Comparison of ENCODE assay signal across 17 cellular contexts in genomic region chr10:79224992-79225391, GRCh38.
DNase-seq lines count a peak whose midpoint lies in the region; FAIRE-seq and TF ChIP-seq lines count a peak whose summit lies in the region.
"Had no signal": no experiment of that assay in that cellular context is flagged by ENCODE, and none has a peak within 500 bp of the region (broad histone marks: within the 10 kb centered on the region; RNA-seq: fewer than 3 reads in every experiment).

No MANE protein-coding gene starts in this region.

- H2AK5ac ChIP-seq in H1 (ENCODE audit: low read depth, low read length), result no peak overlapping the region; the same call in 1 of the 2 replicates

- H3K23ac ChIP-seq in H1 (ENCODE audit: insufficient read length), result no peak overlapping the region

- TF ChIP-seq EP300 in H1 (IDR thresholded peaks at IDR 0.05; ENCODE audit: borderline replicate concordance in 1 of 2, low read depth in 2 of 2, low read length in 2 of 2), result no peak

- DNase-seq in RWPE1 (ENCODE audit: low spot score), result no peak
- no peak for DNase-seq in H1 (ENCODE audit: low read depth in 1 of 2, low spot score in 2 of 2)
- DNase-seq in hypothalamus (lab: John Stamatoyannopoulos, UW), result no peak
- DNase-seq in 8988T, result no peak
- DNase-seq in dorsolateral prefrontal cortex, result no peak
- DNase-seq: ACHN; Calu3; CD4-positive, CD25-positive, alpha-beta regulatory T cell; DMS79; GM23248; NCI-H1417; NCI-H2029; NCI-H2171 treated with DMSO at 0.1 percent for 48 hours had no signal

- H3K4ac ChIP-seq in H1 (replicated peaks; ENCODE audit: insufficient read length, low read depth, low read length), result peak overlapping the region; percentile 75

- peaks cover 68% of the 10 kb centered on the region for H3K4me1 Mint-ChIP-seq in nephron

- no peak overlapping the region for H2AFZ ChIP-seq in H1 (ENCODE audit: low read length)
- H2AFZ ChIP-seq: GM23248 had no signal

- no peak overlapping the region for H4K8ac ChIP-seq in H1 (ENCODE audit: extremely low read depth, insufficient read depth, low read length)

- H3K9me3 ChIP-seq in H1 (ENCODE audit: insufficient read depth in 2 of 2, low read depth in 1 of 2, low read length in 1 of 2) (no peaks in the 10 kb centered on the region), stomach smooth muscle (ENCODE audit: control insufficient read depth in 2 of 2, low read length in 2 of 2) (no peaks in the 10 kb centered on the region)

- H3K4me3 Mint-ChIP-seq in nephron, result no peak overlapping the region
- H3K4me3 Mint-ChIP-seq: CD4-positive, CD25-positive, alpha-beta regulatory T cell had no signal

- H2BK12ac ChIP-seq in H1 (ENCODE audit: low read depth, low read length), result peak overlapping the region; percentile 75; the same call in 1 of the 2 replicates

- peak overlapping the region in 2 of 3 experiments; percentile 35 to 97 for H3K27ac Mint-ChIP-seq in nephron

- H3K36me3 ChIP-seq in H1 (ENCODE audit: control insufficient read depth in 2 of 4, insufficient read depth in 4 of 4, low read length in 3 of 4) (peaks cover 0 to 2% (median 0%) of the 10 kb centered on the region in 4 experiments; a peak in 2 of 8 replicates), stomach smooth muscle (ENCODE audit: control insufficient read depth in 2 of 2, insufficient read depth in 2 of 2, low read length in 2 of 2) (peaks cover 0 to 17% of the 10 kb centered on the region in 2 donors)

- H4K20me1 ChIP-seq in H1 (replicated peaks in 1 of 2; ENCODE audit: control insufficient read depth in 1 of 2, insufficient read depth in 2 of 2, low read length in 2 of 2), result peaks cover 2 to 4% of the 10 kb centered on the region in 2 experiments

- H3K79me2 ChIP-seq in H1 (ENCODE audit: control insufficient read depth in 1 of 2, insufficient read depth in 2 of 2, low read length in 2 of 2), result no peaks in the 10 kb centered on the region

- TF ChIP-seq RAD21 in H1 (IDR thresholded peaks at IDR 0.05 in 1 of 2, conservative IDR thresholded peaks at IDR 0.05 in 1 of 2; ENCODE audit: low read depth in 2 of 2, low read length in 2 of 2), result no peak

- H3K4me1 ChIP-seq in H1 (replicated peaks in 1 of 4; ENCODE audit: control insufficient read depth in 3 of 4, insufficient read depth in 4 of 4, low read length in 3 of 4) (peaks cover 14 to 55% (median 44%) of the 10 kb centered on the region in 4 experiments), stomach smooth muscle (ENCODE audit: control insufficient read depth, insufficient read depth, low read length) (peaks cover 80% of the 10 kb centered on the region)

- H3K4me2 ChIP-seq in H1 (ENCODE audit: insufficient read depth in 1 of 2, low read depth in 2 of 2, low read length in 2 of 2), result no peak overlapping the region

- TF ChIP-seq CTCF in RWPE1 (conservative IDR thresholded peaks at IDR 0.05; ENCODE audit: low read depth) (no peak), H1 (IDR thresholded peaks at IDR 0.05; ENCODE audit: control extremely low read depth in 1 of 3, insufficient read depth in 1 of 3, low read depth in 1 of 3, low read length in 3 of 3) (no peak), nephron (IDR thresholded peaks at IDR 0.05; ENCODE audit: unreplicated experiment in 3 of 3) (no peak), dorsolateral prefrontal cortex (IDR thresholded peaks at IDR 0.05 in 54 of 56, conservative IDR thresholded peaks at IDR 0.05 in 2 of 56; ENCODE audit: low read depth in 1 of 56, partially characterized antibody in 56 of 56) (no peak)

- H2BK15ac ChIP-seq in H1 (ENCODE audit: low read length), result no peak overlapping the region

- H2BK5ac ChIP-seq in H1 (ENCODE audit: low read depth, low read length), result 0 out of 2 replicates have a peak overlapping the region, but pooled peaks have one; percentile 39

- peaks cover 11% of the 10 kb centered on the region for H3K79me1 ChIP-seq in H1 (ENCODE audit: low read depth, low read length)

- no peak for FAIRE-seq in H1 (lab: Jason Lieb, UNC)
- FAIRE-seq: GM12891, GM19239 had no signal

- POLR2A ChIA-PET in RWPE1 (lab: Yijun Ruan, JAX; ENCODE audit: low non-redundant PET), result no interaction called here
- POLR2A ChIA-PET in H1 (lab: Charles Lee; ENCODE audit: partially characterized antibody), result interaction anchor here (1.5 kb wide), 1 partner anchor 68 kb away, joined by 4 read pairs; no protein-coding TSS in a partner anchor

- H3K27me3 ChIP-seq in H1 (replicated peaks in 1 of 4; ENCODE audit: control insufficient read depth in 3 of 4, extremely low read depth in 1 of 4, insufficient read depth in 3 of 4, low read length in 3 of 4) (no peaks in the 10 kb centered on the region; a peak in 1 of 7 replicates), stomach smooth muscle (ENCODE audit: control insufficient read depth in 1 of 2, insufficient read depth in 2 of 2, low read length in 2 of 2) (no peaks in the 10 kb centered on the region), dorsolateral prefrontal cortex (no peaks in the 10 kb centered on the region)

- H3K27me3 Mint-ChIP-seq in nephron (ENCODE audit: low read depth), result peaks cover 4% of the 10 kb centered on the region
- H3K27me3 Mint-ChIP-seq: CD4-positive, CD25-positive, alpha-beta regulatory T cell had no signal

- H3K36me3 Mint-ChIP-seq in nephron (ENCODE audit: low read depth), result peaks cover 30% of the 10 kb centered on the region

- H3K23me2 ChIP-seq in H1 (ENCODE audit: low read depth, low read length), result no peaks in the 10 kb centered on the region; the same call in 1 of the 2 replicates

- H3K9ac ChIP-seq in H1 (replicated peaks in 1 of 4; ENCODE audit: extremely low read depth in 1 of 4, low read depth in 3 of 4, low read length in 3 of 4), result no peak overlapping the region
- H3K9ac ChIP-seq in stomach smooth muscle (ENCODE audit: low read length in 2 of 2), result peak overlapping the region; percentile 29 to 68
- H3K9ac ChIP-seq: GM23248 had no signal

- no peak overlapping the region for H2BK20ac ChIP-seq in H1 (ENCODE audit: low read length)

- H2BK120ac ChIP-seq in H1 (replicated peaks; ENCODE audit: low read depth, low read length), result no peak overlapping the region

- H3K18ac ChIP-seq in H1 (ENCODE audit: extremely low read depth, low read length), result no peak overlapping the region

- no peaks in the 10 kb centered on the region for H3K9me3 Mint-ChIP-seq in nephron
- H3K9me3 Mint-ChIP-seq: CD4-positive, CD25-positive, alpha-beta regulatory T cell had no signal

- H3K4me3 ChIP-seq in H1 (ENCODE audit: extremely low read depth in 1 of 4, insufficient read depth in 2 of 4, low read depth in 3 of 4, low read length in 4 of 4) (no peak overlapping the region; a peak in 1 of 8 replicates), stomach smooth muscle (ENCODE audit: low read length in 2 of 2) (peak overlapping the region in 1 of 2 donors; percentile 35), dorsolateral prefrontal cortex (no peak overlapping the region)
- H3K4me3 ChIP-seq: GM23248 had no signal

- H4K5ac ChIP-seq in H1 (ENCODE audit: insufficient read length, low read depth, low read length), result no peak overlapping the region

- peak overlapping the region; percentile 19 for H4K91ac ChIP-seq in H1 (replicated peaks; ENCODE audit: insufficient read length, low read length)

- H3K27ac ChIP-seq in RWPE1 (peak overlapping the region; percentile 16; the same call in 1 of the 2 replicates), H1 (ENCODE audit: low read depth, low read length) (no peak overlapping the region), stomach smooth muscle (ENCODE audit: low read length) (peak overlapping the region; percentile 99), dorsolateral prefrontal cortex (peak overlapping the region in 22 of 59 donors; percentile 15 to 90 (median 84))
- H3K27ac ChIP-seq: GM23248 had no signal

- WGBS in H1 (ENCODE audit: extremely low coverage in 1 of 2, insufficient coverage in 1 of 2, insufficient read length in 1 of 2, insufficient replicate concordance in 2 of 2, low coverage in 1 of 2, low lambda C conversion rate in 2 of 2, missing lambda C conversion rate in 1 of 2), 2 experiments, result 91% methylated on average over 5 of the region's 5 CpGs; no CpG with 5 or more reads in 1 of the 2 experiments

- CTCF ChIA-PET in RWPE1 (lab: Yijun Ruan, JAX), result no interaction called here
- CTCF ChIA-PET in H1 (lab: Charles Lee; ENCODE audit: partially characterized antibody), result no interaction called here

- no peak overlapping the region for H3K56ac ChIP-seq in H1 (replicated peaks; ENCODE audit: insufficient read length, low read depth, low read length)

- no peak for TF ChIP-seq POLR2A in H1 (IDR thresholded peaks at IDR 0.05; ENCODE audit: control extremely low read depth in 1 of 2, low read depth in 2 of 2, low read length in 2 of 2)

- intact Hi-C loops in dorsolateral prefrontal cortex (cut with DNase I), result loop anchor here (5.0 to 10.0 kb wide), 3 partner anchors 47 to 122 kb away; partner anchors contain the start of gene PPIF (in 1 of the 2)

- no peak overlapping the region for H3K14ac ChIP-seq in H1 (ENCODE audit: insufficient read length)

TF ChIP-seq in H1, 55 proteins besides CTCF, POLR2A, EP300 and RAD21 (continues in another document):
- TF ChIP-seq KDM4A (IDR thresholded peaks at IDR 0.05; ENCODE audit: low read depth, low read length, severe bottlenecking) (no peak), KDM1A (IDR thresholded peaks at IDR 0.05; ENCODE audit: borderline replicate concordance, low read length) (no peak), SP2 (IDR thresholded peaks at IDR 0.05; ENCODE audit: low read length) (no peak), TAF1 (IDR thresholded peaks at IDR 0.05; ENCODE audit: low read depth, low read length) (no peak), BCL11A (IDR thresholded peaks at IDR 0.05; ENCODE audit: low read depth in 2 of 2, low read length in 2 of 2) (no peak), HDAC6 (IDR thresholded peaks at IDR 0.05; ENCODE audit: low read depth, low read length) (no peak), TEAD4 (IDR thresholded peaks at IDR 0.05; ENCODE audit: low read depth, low read length) (no peak), E2F6 (IDR thresholded peaks at IDR 0.05) (no peak), BRCA1 (IDR thresholded peaks at IDR 0.05; ENCODE audit: low read depth, low read length) (no peak), CBX8 (IDR thresholded peaks at IDR 0.05; ENCODE audit: borderline replicate concordance, low read depth, low read length) (no peak), MAX (IDR thresholded peaks at IDR 0.05) (no peak), CTBP2 (IDR thresholded peaks at IDR 0.05; ENCODE audit: borderline replicate concordance, insufficient read depth, insufficient read length, low read length) (no peak), TBP (IDR thresholded peaks at IDR 0.05; ENCODE audit: low read depth, low read length) (no peak), MAFK (IDR thresholded peaks at IDR 0.05; ENCODE audit: low read depth, low read length) (no peak)

Comparison
In these comparisons a context has a peak if more than half of its experiments do, and no peak if none do; other contexts are left out.
1. H3K9ac ChIP-seq: peak in stomach smooth muscle (2 of 2); none in H1 (0 of 4).